ENCODE assay signal across 8 cellular contexts in genomic region chr10:69449841-69450240, GRCh38. TPM values are rescaled to one million over a fixed set of nuclear protein-coding genes. Genes with fewer than 3 reads are reported as not detected.
A peak's percentile ranks its signal among the peaks of the same experiment; 100 is the strongest.
DNase-seq lines count a peak whose midpoint lies in the region; ATAC-seq and TF ChIP-seq lines count a peak whose summit lies in the region.

No MANE protein-coding gene starts in this region.

- peak; percentile 65 for ATAC-seq in mucosa of descending colon
- ATAC-seq in thoracic aorta (ENCODE audit: insufficient number of reproducible peaks, low FRiP score, low read depth): peak; percentile 19
- no peak for ATAC-seq in GM19324 (IDR thresholded peaks at IDR 0.05; ENCODE audit: low FRiP score, unreplicated experiment)

- H3K27ac ChIP-seq in thoracic aorta: no peak overlapping the region

- DNase-seq in ACHN (peak; percentile 74), NCI-H1092 (lab: John Stamatoyannopoulos, UW) (peak; percentile 32), epithelial cell of esophagus (ENCODE audit: low read depth) (peak; percentile 71), mucosa of descending colon (peak in 2 of 3 donors; percentile 71 to 87), thoracic aorta (ENCODE audit: low spot score) (no peak)
- peak; percentile 37 to 54 for DNase-seq in activated CD4-positive, alpha-beta T cell treated with anti-CD3 and anti-CD28 coated beads for 4 hours

- H3K9me3 ChIP-seq in mucosa of descending colon: no peaks in the 10 kb centered on the region
- no peaks in the 10 kb centered on the region for H3K9me3 ChIP-seq in thoracic aorta

- TF ChIP-seq CTCF in GM12874 (IDR thresholded peaks at IDR 0.05; ENCODE audit: insufficient read depth, low read depth, low read length) (peak; percentile 53), epithelial cell of esophagus (IDR thresholded peaks at IDR 0.05; ENCODE audit: insufficient read depth, low read depth, low read length, missing control alignments) (peak; percentile 42), mucosa of descending colon (IDR thresholded peaks at IDR 0.05) (peak; percentile 33), thoracic aorta (IDR thresholded peaks at IDR 0.05) (peak; percentile 50)

- in situ Hi-C loops in ACHN (cut with HindIII; ENCODE audit: low pct_ligation_motif_present, low pct_unique_long_range_greater_than_20kb, low sequenced_read_pairs): no loop called here

- H3K4me3 ChIP-seq in epithelial cell of esophagus (ENCODE audit: low read length): no peak overlapping the region
- no peak overlapping the region for H3K4me3 ChIP-seq in mucosa of descending colon
- no peak overlapping the region for H3K4me3 ChIP-seq in thoracic aorta

- no peaks in the 10 kb centered on the region for H3K27me3 ChIP-seq in thoracic aorta (replicated peaks; ENCODE audit: insufficient read depth)

- intact Hi-C loops in mucosa of descending colon (cut with DNase I, micrococcal nuclease): no loop called here

- H3K36me3 ChIP-seq in mucosa of descending colon (ENCODE audit: low read depth): no peaks in the 10 kb centered on the region
- H3K36me3 ChIP-seq in thoracic aorta: no peaks in the 10 kb centered on the region

- H3K4me1 ChIP-seq in mucosa of descending colon (ENCODE audit: low read depth): peaks cover 60% of the 10 kb centered on the region
- H3K4me1 ChIP-seq in thoracic aorta (ENCODE audit: control insufficient read depth in 1 of 2, low read depth in 2 of 2): peaks cover 0 to 10% of the 10 kb centered on the region in 2 donors

RNA-seq across cellular contexts. Expression of gene TSPAN15, which starts 1.4 kb away (rescaled TPM):
- total RNA-seq in mucosa of descending colon: 100 to 1,000 TPM; 118 to 183 (median 139) TPM
- total RNA-seq in thoracic aorta: 1 to 10 TPM; 4.7 to 9.9 TPM

RNA-seq across cellular contexts. Expression of gene TACR2, which starts 33.1 kb away (rescaled TPM):
- total RNA-seq in mucosa of descending colon (100 to 1,000 TPM in 1 of 3 donors, 1 to 10 TPM in 2; 6.3 to 204 (median 9.5) TPM), thoracic aorta (under 1 TPM in 1 of 2 donors, not detected in 1; 0.27 TPM)

Comparison
In these comparisons a context has a peak if more than half of its experiments do, and no peak if none do; other contexts are left out.
1. RNA of gene TSPAN15, which starts 1.4 kb away (total RNA-seq): 118 to 183 TPM in mucosa of descending colon; 4.7 to 9.9 TPM in thoracic aorta; every median in the first group is over 10 times any median in the second.
2. RNA of gene TACR2, which starts 33.1 kb away (total RNA-seq): 6.3 to 204 TPM in mucosa of descending colon; 0.27 TPM in thoracic aorta; every median in the first group is over 4 times any median in the second.
3. Peak in every context shown above with its lines, with median percentiles within 50 percentile points of each other: CTCF ChIP-seq.